In genomic region chr12:96456265-96456974, GRCh38 we compare ENCODE assay signal across 10 cellular contexts. TPM values are rescaled to one million over a fixed set of nuclear protein-coding genes. Genes with fewer than 3 reads are reported as not detected.
DNase-seq lines count a peak whose midpoint lies in the region; ATAC-seq, FAIRE-seq and TF ChIP-seq lines count a peak whose summit lies in the region.
"Had no signal": no experiment of that assay in that cellular context is flagged by ENCODE, and none has a peak within 500 bp of the region (broad histone marks: within the 10 kb centered on the region; RNA-seq: fewer than 3 reads in every experiment).

No MANE protein-coding gene starts in this region.

- FAIRE-seq in GM19239 (lab: Jason Lieb, UNC): peak; percentile 81

- no peak overlapping the region for H3K18ac ChIP-seq in mesenchymal stem cell (ENCODE audit: low read depth in 1 of 2, low read length in 2 of 2)

- no peak overlapping the region for H3K27ac ChIP-seq in CD4-positive, alpha-beta memory T cell (ENCODE audit: low read depth, low read length)
- H3K27ac ChIP-seq in mesenchymal stem cell (ENCODE audit: low read length, poor library complexity, severe bottlenecking) (no peak overlapping the region), left lung (no peak overlapping the region)

- H3K14ac ChIP-seq in mesenchymal stem cell (ENCODE audit: low read length in 2 of 2): no peak overlapping the region

- DNase-seq in GM19239 (ENCODE audit: insufficient read length, low spot score): no peak
- peak; percentile 72 for DNase-seq in naive B cell
- DNase-seq in CD4-positive, alpha-beta memory T cell: no peak
- DNase-seq in Calu3: no peak
- DNase-seq in mesenchymal stem cell: no peak
- no peak for DNase-seq in left lung

- no peaks in the 10 kb centered on the region for H3K79me1 ChIP-seq in mesenchymal stem cell (replicated peaks; ENCODE audit: low read length, poor library complexity, severe bottlenecking)

- H3K4ac ChIP-seq in mesenchymal stem cell (ENCODE audit: low read depth in 1 of 2, low read length in 2 of 2): no peak overlapping the region

- ATAC-seq in HG02759 (IDR thresholded peaks at IDR 0.05; ENCODE audit: unreplicated experiment) (peak; percentile 89), naive B cell (ENCODE audit: low read depth in 2 of 2) (peak; percentile 96 to 98), left lung (no peak)
- ATAC-seq: WTC11 had no signal

- no peak overlapping the region for H4K91ac ChIP-seq in mesenchymal stem cell (ENCODE audit: low read length)

- H3K27me3 ChIP-seq in CD4-positive, alpha-beta memory T cell (ENCODE audit: insufficient read depth, low read length): no peaks in the 10 kb centered on the region
- H3K27me3 ChIP-seq in mesenchymal stem cell (ENCODE audit: control insufficient read depth in 1 of 2, insufficient read depth in 1 of 2, low read length in 2 of 2): no peaks in the 10 kb centered on the region
- H3K27me3 ChIP-seq in left lung: no peaks in the 10 kb centered on the region

- no peak overlapping the region for H2BK120ac ChIP-seq in mesenchymal stem cell (ENCODE audit: low read depth, low read length)

- no peak overlapping the region for H2BK12ac ChIP-seq in mesenchymal stem cell (ENCODE audit: low read length in 2 of 2)

- BruUV-seq in Calu3 (replicated peaks; lab: Mats Ljungman, UMichigan): no TSS peak

- H3K9ac ChIP-seq in mesenchymal stem cell (ENCODE audit: low read length): no peak overlapping the region

- H3K4me2 ChIP-seq in mesenchymal stem cell (ENCODE audit: low read length, poor library complexity, severe bottlenecking): no peak overlapping the region

- H3K9me3 Mint-ChIP-seq in IgD-negative memory B cell: peaks cover 0 to 1% (median 0%) of the 10 kb centered on the region in 3 donors
- no peaks in the 10 kb centered on the region for H3K9me3 Mint-ChIP-seq in naive B cell
- no peaks in the 10 kb centered on the region for H3K9me3 Mint-ChIP-seq in CD4-positive, alpha-beta memory T cell
- H3K9me3 Mint-ChIP-seq in Calu3 (ENCODE audit: low read depth, unreplicated experiment): peaks cover 3% of the 10 kb centered on the region
- H3K9me3 Mint-ChIP-seq: WTC11 had no signal

- no peaks in the 10 kb centered on the region for H3K4me1 ChIP-seq in CD4-positive, alpha-beta memory T cell (ENCODE audit: insufficient read depth, low read length)
- peaks cover 2% of the 10 kb centered on the region for H3K4me1 ChIP-seq in mesenchymal stem cell (ENCODE audit: control insufficient read depth, insufficient read depth, low read depth, low read length)
- H3K4me1 ChIP-seq in left lung: no peaks in the 10 kb centered on the region

- H3K27me3 Mint-ChIP-seq in IgD-negative memory B cell (no peaks in the 10 kb centered on the region), naive B cell (no peaks in the 10 kb centered on the region), Calu3 (ENCODE audit: unreplicated experiment) (no peaks in the 10 kb centered on the region)
- no peaks in the 10 kb centered on the region for H3K27me3 Mint-ChIP-seq in CD4-positive, alpha-beta memory T cell
- H3K27me3 Mint-ChIP-seq: activated naive CD8-positive, alpha-beta T cell had no signal

- H3K9me3 ChIP-seq in CD4-positive, alpha-beta memory T cell (ENCODE audit: control insufficient read depth in 1 of 2, low read length in 2 of 2): no peaks in the 10 kb centered on the region
- H3K9me3 ChIP-seq in mesenchymal stem cell (ENCODE audit: control insufficient read depth, low read length): no peaks in the 10 kb centered on the region
- H3K9me3 ChIP-seq in left lung: no peaks in the 10 kb centered on the region

- H2AFZ ChIP-seq in mesenchymal stem cell (ENCODE audit: low read depth, low read length): no peak overlapping the region

- CTCF ChIA-PET in CD4-positive, alpha-beta memory T cell (lab: Charles Lee; ENCODE audit: partially characterized antibody): interaction anchor here (1.5 to 1.6 kb wide), 2 partner anchors 10 to 20 kb away, joined by 3 to 4 read pairs; no protein-coding TSS in a partner anchor
- CTCF ChIA-PET in Calu3 (lab: Charles Lee): interaction anchor here (0.6 to 1.2 kb wide), 3 partner anchors 57 to 504 kb away, joined by 3 read pairs; no protein-coding TSS in a partner anchor

- no peak overlapping the region for H2BK15ac ChIP-seq in mesenchymal stem cell (ENCODE audit: low read depth, poor library complexity, severe bottlenecking)

- peaks cover 14 to 20% (median 15%) of the 10 kb centered on the region in 3 donors for H3K4me1 Mint-ChIP-seq in IgD-negative memory B cell
- peaks cover 17 to 40% (median 24%) of the 10 kb centered on the region in 3 donors for H3K4me1 Mint-ChIP-seq in naive B cell
- peaks cover 0 to 6% (median 4%) of the 10 kb centered on the region in 4 donors for H3K4me1 Mint-ChIP-seq in CD4-positive, alpha-beta memory T cell
- H3K4me1 Mint-ChIP-seq in Calu3 (ENCODE audit: low read depth, unreplicated experiment): peaks cover 17% of the 10 kb centered on the region
- H3K4me1 Mint-ChIP-seq: WTC11 had no signal

- H3K4me3 Mint-ChIP-seq in IgD-negative memory B cell (peak overlapping the region in 2 of 4 donors; percentile 40 to 61), naive B cell (peak overlapping the region in 5 of 8 donors; percentile 2 to 87 (median 57)), Calu3 (ENCODE audit: low read depth, unreplicated experiment) (no peak overlapping the region)
- H3K4me3 Mint-ChIP-seq in CD4-positive, alpha-beta memory T cell: no peak overlapping the region
- H3K4me3 Mint-ChIP-seq: activated naive CD8-positive, alpha-beta T cell; WTC11 had no signal

- no peak overlapping the region for H2AK5ac ChIP-seq in mesenchymal stem cell (ENCODE audit: low read length, severe bottlenecking)

- H3K36me3 Mint-ChIP-seq in IgD-negative memory B cell: no peaks in the 10 kb centered on the region
- H3K36me3 Mint-ChIP-seq in naive B cell: no peaks in the 10 kb centered on the region
- no peaks in the 10 kb centered on the region for H3K36me3 Mint-ChIP-seq in CD4-positive, alpha-beta memory T cell
- H3K36me3 Mint-ChIP-seq in Calu3 (ENCODE audit: insufficient read depth, unreplicated experiment): no peaks in the 10 kb centered on the region
- H3K36me3 Mint-ChIP-seq: WTC11 had no signal

- H3K4me3 ChIP-seq in CD4-positive, alpha-beta memory T cell (ENCODE audit: low read length in 2 of 2): no peak overlapping the region
- H3K4me3 ChIP-seq in mesenchymal stem cell (ENCODE audit: insufficient read depth in 1 of 2, low read depth in 1 of 2, low read length in 2 of 2) (no peak overlapping the region), left lung (no peak overlapping the region)

- no peak overlapping the region for H2BK5ac ChIP-seq in mesenchymal stem cell (ENCODE audit: low read depth, low read length, poor library complexity, severe bottlenecking)

- intact Hi-C loops in CD4-positive, alpha-beta memory T cell (cut with micrococcal nuclease): no loop called here
- intact Hi-C loops in Calu3 (cut with micrococcal nuclease; ENCODE audit: unreplicated experiment) (no loop called here), left lung (cut with DNase I) (no loop called here)

- TF ChIP-seq CTCF in Calu3 (IDR thresholded peaks at IDR 0.05; ENCODE audit: unreplicated experiment) (no peak), left lung (IDR thresholded peaks at IDR 0.05) (no peak)

- no peaks in the 10 kb centered on the region for H3K36me3 ChIP-seq in CD4-positive, alpha-beta memory T cell (ENCODE audit: insufficient read depth, low read length)
- no peaks in the 10 kb centered on the region for H3K36me3 ChIP-seq in mesenchymal stem cell (ENCODE audit: control insufficient read depth in 1 of 2, insufficient read depth in 2 of 2, low read depth in 1 of 2, low read length in 2 of 2)
- H3K36me3 ChIP-seq in left lung: no peaks in the 10 kb centered on the region

- H3K27ac Mint-ChIP-seq in IgD-negative memory B cell (peak overlapping the region in 2 of 3 donors; percentile 32 to 90), naive B cell (peak overlapping the region; percentile 4 to 86 (median 62)), Calu3 (ENCODE audit: unreplicated experiment) (no peak overlapping the region)
- peak overlapping the region in 1 of 7 donors; percentile 37 for H3K27ac Mint-ChIP-seq in CD4-positive, alpha-beta memory T cell
- H3K27ac Mint-ChIP-seq: activated naive CD8-positive, alpha-beta T cell; WTC11 had no signal

- no peak overlapping the region for H4K8ac ChIP-seq in mesenchymal stem cell (ENCODE audit: low read length)

- WGBS in mesenchymal stem cell: 96% methylated on average over 4 of the region's 5 CpGs

- POLR2A ChIA-PET in CD4-positive, alpha-beta memory T cell (lab: Charles Lee; ENCODE audit: partially characterized antibody): interaction anchor here (1.0 kb wide), 1 partner anchor 10 kb away, joined by 3 read pairs; no protein-coding TSS in a partner anchor

- H3K23ac ChIP-seq in mesenchymal stem cell (ENCODE audit: low read length in 2 of 2): no peak overlapping the region

RNA-seq across cellular contexts. Expression of gene CFAP54, which starts 33.0 kb away (rescaled TPM):
- polyA plus RNA-seq in IgD-negative memory B cell: 0.13 TPM
- polyA plus RNA-seq in naive B cell (ENCODE audit: low read depth in 6 of 6): not detected
- total RNA-seq in CD4-positive, alpha-beta memory T cell: 1 to 10 TPM in 1 of 2 experiments, under 1 TPM in 1; 0.73 to 1.1 TPM
- polyA plus RNA-seq in CD4-positive, alpha-beta memory T cell: under 1 TPM; 0.37 to 0.65 TPM
- 0.35 and 1.2 TPM in 2 replicates for total RNA-seq in Calu3 (2022)
- polyA plus RNA-seq in mesenchymal stem cell (2013, experiment 1 of 2): 0.88 TPM
- 0.74 TPM for polyA plus RNA-seq in mesenchymal stem cell (2013, experiment 2 of 2)
- total RNA-seq in left lung: 1 to 10 TPM; 1.1 to 3.2 TPM

RNA-seq across cellular contexts. Expression of gene CDK17, which starts 56.2 kb away (rescaled TPM):
- polyA plus RNA-seq in IgD-negative memory B cell (30.0 TPM), naive B cell (ENCODE audit: low read depth in 6 of 6) (10 to 100 TPM; 21.4 to 39.0 (median 23.9) TPM)
- 10 to 100 TPM; 66.9 to 67.4 TPM for total RNA-seq in CD4-positive, alpha-beta memory T cell
- polyA plus RNA-seq in CD4-positive, alpha-beta memory T cell: 10 to 100 TPM; 30.5 to 31.5 TPM
- total RNA-seq in Calu3 (2022) (28.8 and 33.0 TPM in 2 replicates), left lung (10 to 100 TPM; 32.1 to 36.4 TPM)
- polyA plus RNA-seq in mesenchymal stem cell (2013, experiment 1 of 2): 16.3 TPM
- 16.3 TPM for polyA plus RNA-seq in mesenchymal stem cell (2013, experiment 2 of 2)

Comparison
In these comparisons a context has a peak if more than half of its experiments do, and no peak if none do; other contexts are left out.
1. H3K4me3 Mint-ChIP-seq: peak in naive B cell (5 of 8); none in CD4-positive, alpha-beta memory T cell (0 of 8) and Calu3 (single experiment).